In genomic region chr22:29443452-29443851, GRCh38 we compare ENCODE assay signal across 17 cellular contexts. TPM values are rescaled to one million over a fixed set of nuclear protein-coding genes. Genes with fewer than 3 reads are reported as not detected.
A peak's percentile ranks its signal among the peaks of the same experiment; 100 is the strongest.
DNase-seq lines count a peak whose midpoint lies in the region; ATAC-seq and TF ChIP-seq lines count a peak whose summit lies in the region.
"Had no signal": no experiment of that assay in that cellular context is flagged by ENCODE, and none has a peak within 500 bp of the region (broad histone marks: within the 10 kb centered on the region; RNA-seq: fewer than 3 reads in every experiment).

No MANE protein-coding gene starts in this region.

- no peak overlapping the region for H2BK12ac ChIP-seq in trophoblast cell (ENCODE audit: low read length)

- H4K12ac ChIP-seq in trophoblast cell (ENCODE audit: low read depth, low read length): no peak overlapping the region

- H3K79me1 ChIP-seq in trophoblast cell (ENCODE audit: low read length): no peaks in the 10 kb centered on the region

- WGBS in trophoblast cell (ENCODE audit: extremely low coverage, insufficient coverage, insufficient read length): no CpG with 5 or more reads among the region's 6 CpGs

- no peak overlapping the region for H3K4me2 ChIP-seq in trophoblast cell (ENCODE audit: low read length)
- H3K4me2 ChIP-seq: A549 had no signal

- CTCF ChIA-PET in activated CD8-positive, alpha-beta T cell treated with anti-CD3 and anti-CD28 coated beads, Interleukin-2, amount 10 ng/mL, durations not matched to agents 7 days and 5 days (lab: Charles Lee): no interaction called here

- H3K14ac ChIP-seq in trophoblast cell (ENCODE audit: low read length): no peak overlapping the region

- H3K9ac ChIP-seq in trophoblast cell (ENCODE audit: low read length): no peak overlapping the region

- no peak overlapping the region for H2AK5ac ChIP-seq in trophoblast cell (ENCODE audit: low read length)

- H3K4me3 ChIP-seq in HAP-1 (no peak overlapping the region), fibroblast of pulmonary artery (replicated peaks; ENCODE audit: low read depth, low read length) (no peak overlapping the region), trophoblast cell (ENCODE audit: low read depth, low read length) (no peak overlapping the region)
- H3K4me3 ChIP-seq: A549, Peyer's patch had no signal

- no peak overlapping the region for H3K18ac ChIP-seq in trophoblast cell (ENCODE audit: low read length)

- H2BK120ac ChIP-seq in trophoblast cell (ENCODE audit: insufficient read depth, low read length, poor library complexity): no peak overlapping the region

- peak; percentile 24 to 35 for DNase-seq in HAP-1 (ENCODE audit: low spot score in 2 of 2)
- peak; percentile 43 for DNase-seq in amniotic epithelial cell (ENCODE audit: low read depth)
- peak; percentile 22 for DNase-seq in fibroblast of pulmonary artery (ENCODE audit: low read depth)
- DNase-seq in trophoblast cell: peak; percentile 14 to 59
- DNase-seq in GM19238 (ENCODE audit: insufficient read length, low spot score): no peak
- DNase-seq in activated CD8-positive, alpha-beta T cell treated with anti-CD3 and anti-CD28 coated beads, Interleukin-2, amount 10 ng/mL, durations not matched to agents 7 days and 5 days: no peak
- DNase-seq: H9, NCI-H1092, NCI-H2107, NCI-H345, NCI-H82, Peyer's patch, SIG-M5 had no signal

- ATAC-seq in activated CD8-positive, alpha-beta T cell treated with anti-CD3 and anti-CD28 coated beads, Interleukin-2, amount 10 ng/mL, durations not matched to agents 7 days and 5 days: no peak
- no peak for ATAC-seq in GM21786 (IDR thresholded peaks at IDR 0.05; ENCODE audit: unreplicated experiment)
- ATAC-seq: A549 had no signal

- no peak overlapping the region for H2BK5ac ChIP-seq in trophoblast cell (ENCODE audit: low read depth, low read length, poor library complexity)

- H2AFZ ChIP-seq in trophoblast cell (ENCODE audit: insufficient read depth, low read length, poor library complexity): no peak overlapping the region

- H3K23ac ChIP-seq in trophoblast cell (ENCODE audit: low read length): no peak overlapping the region

- no peaks in the 10 kb centered on the region for H3K27me3 ChIP-seq in HAP-1 (ENCODE audit: low read depth)
- no peaks in the 10 kb centered on the region for H3K27me3 ChIP-seq in trophoblast cell (ENCODE audit: insufficient read depth, low read length)
- H3K27me3 ChIP-seq: Peyer's patch had no signal

- H3K27ac Mint-ChIP-seq in activated CD8-positive, alpha-beta T cell treated with anti-CD3 and anti-CD28 coated beads, Interleukin-2, amount 10 ng/mL, durations not matched to agents 7 days and 5 days: no peak overlapping the region
- H3K27ac Mint-ChIP-seq: H9 had no signal

- H3K79me2 ChIP-seq in trophoblast cell (ENCODE audit: control insufficient read depth, insufficient read depth, low read length, poor library complexity): no peaks in the 10 kb centered on the region

- in situ Hi-C loops in HAP-1 (cut with MboI; ENCODE audit: low sequenced_read_pairs): no loop called here

- TF ChIP-seq CTCF in fibroblast of pulmonary artery (IDR thresholded peaks at IDR 0.05; ENCODE audit: low read length, missing control alignments): no peak

- H3K4me1 Mint-ChIP-seq in activated CD8-positive, alpha-beta T cell treated with anti-CD3 and anti-CD28 coated beads, Interleukin-2, amount 10 ng/mL, durations not matched to agents 7 days and 5 days (ENCODE audit: low read depth): no peaks in the 10 kb centered on the region

- no peak overlapping the region for H3K4ac ChIP-seq in trophoblast cell (ENCODE audit: low read depth, low read length)

- POLR2A ChIA-PET in activated CD8-positive, alpha-beta T cell treated with anti-CD3 and anti-CD28 coated beads, Interleukin-2, amount 10 ng/mL, durations not matched to agents 7 days and 5 days (lab: Charles Lee): interaction anchor here (1.1 kb wide), 1 partner anchor 16 kb away, joined by 3 read pairs; no protein-coding TSS in a partner anchor

- H3K36me3 Mint-ChIP-seq in activated CD8-positive, alpha-beta T cell treated with anti-CD3 and anti-CD28 coated beads, Interleukin-2, amount 10 ng/mL, durations not matched to agents 7 days and 5 days (ENCODE audit: low read depth): no peaks in the 10 kb centered on the region

- H4K8ac ChIP-seq in trophoblast cell (ENCODE audit: low read depth, low read length): no peak overlapping the region

- no peaks in the 10 kb centered on the region for H3K9me3 Mint-ChIP-seq in activated CD8-positive, alpha-beta T cell treated with anti-CD3 and anti-CD28 coated beads, Interleukin-2, amount 10 ng/mL, durations not matched to agents 7 days and 5 days (ENCODE audit: insufficient read depth)
- H3K9me3 Mint-ChIP-seq: H9 had no signal

- H3K36me3 ChIP-seq in HAP-1 (replicated peaks) (no peaks in the 10 kb centered on the region), trophoblast cell (ENCODE audit: control insufficient read depth in 1 of 2, insufficient read depth in 2 of 2, low read length in 2 of 2) (no peaks in the 10 kb centered on the region)
- H3K36me3 ChIP-seq: Peyer's patch had no signal

- H3K27me3 Mint-ChIP-seq in activated CD8-positive, alpha-beta T cell treated with anti-CD3 and anti-CD28 coated beads, Interleukin-2, amount 10 ng/mL, durations not matched to agents 7 days and 5 days (ENCODE audit: low read depth): peaks cover 5% of the 10 kb centered on the region

- H3K27ac ChIP-seq in trophoblast cell (ENCODE audit: low read depth, low read length): no peak overlapping the region
- H3K27ac ChIP-seq: A549, C4-2B, Peyer's patch had no signal

- H3K9me3 ChIP-seq in HAP-1 (no peaks in the 10 kb centered on the region), trophoblast cell (ENCODE audit: insufficient read depth, low read depth, low read length) (no peaks in the 10 kb centered on the region)
- H3K9me3 ChIP-seq: A549, Peyer's patch had no signal

- peaks cover 14% of the 10 kb centered on the region for H3K4me1 ChIP-seq in HAP-1
- H3K4me1 ChIP-seq in trophoblast cell (ENCODE audit: control insufficient read depth in 1 of 2, insufficient read depth in 2 of 2, low read length in 2 of 2): peaks cover 3 to 4% of the 10 kb centered on the region in 2 experiments
- H3K4me1 ChIP-seq: A549, Peyer's patch had no signal

- no peak overlapping the region for H4K91ac ChIP-seq in trophoblast cell (ENCODE audit: low read depth, low read length)

- no peak overlapping the region for H3K4me3 Mint-ChIP-seq in activated CD8-positive, alpha-beta T cell treated with anti-CD3 and anti-CD28 coated beads, Interleukin-2, amount 10 ng/mL, durations not matched to agents 7 days and 5 days
- H3K4me3 Mint-ChIP-seq: H9 had no signal

RNA-seq across cellular contexts. Expression of gene RFPL1, which starts 5.1 kb away (rescaled TPM):
- not detected in 2 replicates for polyA plus RNA-seq in trophoblast cell (2013)
- not detected for total RNA-seq in activated CD8-positive, alpha-beta T cell treated with anti-CD3 and anti-CD28 coated beads, Interleukin-2, amount 10 ng/mL, durations not matched to agents 7 days and 5 days
- total RNA-seq: H9, HT1080, Peyer's patch had no signal
- polyA plus RNA-seq: A549 had no signal

RNA-seq across cellular contexts. Expression of gene NEFH, which starts 36.6 kb away (rescaled TPM):
- polyA plus RNA-seq in trophoblast cell (2013): 0.54 and 0.67 TPM in 2 replicates
- total RNA-seq in activated CD8-positive, alpha-beta T cell treated with anti-CD3 and anti-CD28 coated beads, Interleukin-2, amount 10 ng/mL, durations not matched to agents 7 days and 5 days: 1 to 10 TPM; 4.2 to 4.7 TPM
- total RNA-seq: HT1080 had no signal

RNA-seq across cellular contexts. Expression of gene AP1B1, which starts 55.1 kb away (rescaled TPM):
- polyA plus RNA-seq in trophoblast cell (2013): 40.3 and 41.0 TPM in 2 replicates
- total RNA-seq in activated CD8-positive, alpha-beta T cell treated with anti-CD3 and anti-CD28 coated beads, Interleukin-2, amount 10 ng/mL, durations not matched to agents 7 days and 5 days: 10 to 100 TPM; 77.7 to 84.7 TPM

Comparison
In these comparisons a context has a peak if more than half of its experiments do, and no peak if none do; other contexts are left out.
1. DNase-seq: peak in HAP-1 (2 of 2), amniotic epithelial cell (single experiment), fibroblast of pulmonary artery (single experiment) and trophoblast cell (2 of 2); none in GM19238 (single experiment) and activated CD8-positive, alpha-beta T cell treated with anti-CD3 and anti-CD28 coated beads, Interleukin-2, amount 10 ng/mL, durations not matched to agents 7 days and 5 days (single experiment).